14 cellular contexts compared by ENCODE assay signal in the genomic region with DNA sequence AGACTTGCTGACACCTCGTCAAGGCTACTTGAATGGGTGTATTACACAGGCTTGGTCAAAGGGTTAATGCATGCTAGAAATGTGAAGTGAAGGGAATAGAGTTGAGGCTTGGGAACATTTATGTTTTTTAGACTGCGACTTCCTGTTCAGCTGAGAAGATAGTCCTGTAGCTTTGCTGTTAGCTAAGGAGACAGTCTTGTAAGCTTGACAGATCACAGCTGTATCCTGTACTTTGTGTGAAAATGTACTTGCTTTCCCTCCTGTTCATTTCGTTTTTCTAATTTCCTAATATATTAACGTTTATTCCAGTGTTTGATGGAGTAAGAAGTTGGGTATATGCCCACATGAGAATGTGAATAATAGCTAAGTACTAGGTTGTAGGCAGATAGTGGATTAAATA. TPM values are rescaled to one million over a fixed set of nuclear protein-coding genes. Genes with fewer than 3 reads are reported as not detected.
DNase-seq lines count a peak whose midpoint lies in the region; ATAC-seq and TF ChIP-seq lines count a peak whose summit lies in the region.
"Had no signal": no experiment of that assay in that cellular context is flagged by ENCODE, and none has a peak within 500 bp of the region (broad histone marks: within the 10 kb centered on the region; RNA-seq: fewer than 3 reads in every experiment).

No MANE protein-coding gene starts in this region.

- H3K4me3 Mint-ChIP-seq in activated naive CD4-positive, alpha-beta T cell treated with anti-CD3 and anti-CD28 coated beads, Interleukin-2, amount 50 U/mL, for 24 hours, result peak overlapping the region; percentile 61
- H3K4me3 Mint-ChIP-seq: neural crest cell had no signal

- H3K36me3 ChIP-seq in upper lobe of right lung, result no peaks in the 10 kb centered on the region
- no peaks in the 10 kb centered on the region for H3K36me3 ChIP-seq in H7 (replicated peaks; ENCODE audit: control insufficient read depth, insufficient read depth, low read length)
- H3K36me3 ChIP-seq: esophagus muscularis mucosa had no signal

- peak; percentile 43 for ATAC-seq in upper lobe of right lung

- peak overlapping the region; percentile 11 for H3K27ac ChIP-seq in upper lobe of right lung

- H3K9me3 ChIP-seq in upper lobe of right lung, result no peaks in the 10 kb centered on the region
- H3K9me3 ChIP-seq: esophagus muscularis mucosa had no signal

- no peaks in the 10 kb centered on the region for H3K9me3 Mint-ChIP-seq in activated naive CD4-positive, alpha-beta T cell treated with anti-CD3 and anti-CD28 coated beads, Interleukin-2, amount 50 U/mL, for 24 hours
- H3K9me3 Mint-ChIP-seq: neural crest cell had no signal

- no peaks in the 10 kb centered on the region for H3K27me3 ChIP-seq in upper lobe of right lung
- H3K27me3 ChIP-seq in H7 (ENCODE audit: control insufficient read depth, insufficient read depth, low read length), result no peaks in the 10 kb centered on the region
- H3K27me3 ChIP-seq: esophagus muscularis mucosa had no signal

- peaks cover 4% of the 10 kb centered on the region for H3K36me3 Mint-ChIP-seq in activated naive CD4-positive, alpha-beta T cell treated with anti-CD3 and anti-CD28 coated beads, Interleukin-2, amount 50 U/mL, for 24 hours

- DNase-seq in activated naive CD4-positive, alpha-beta T cell (lab: John Stamatoyannopoulos, UW), result no peak
- peak; percentile 49 to 56 for DNase-seq in Kasumi-1 (lab: John Stamatoyannopoulos, UW)
- DNase-seq in fibroblast of pulmonary artery (ENCODE audit: low read depth), result peak; percentile 76
- no peak for DNase-seq in upper lobe of right lung
- DNase-seq in posterior cingulate gyrus, result no peak
- DNase-seq in H7, result no peak
- no peak for DNase-seq in nucleus accumbens (lab: John Stamatoyannopoulos, UW)
- DNase-seq: NCI-H1436 treated with DMSO at 0.1 percent for 48 hours; NCI-H774; stimulated activated CD4-positive, alpha-beta T cell treated with anti-CD3 and anti-CD28 coated beads, Interleukin-15, amount 100 ng/mL, for 24 hours; SW 1271 had no signal

- peaks cover 35% of the 10 kb centered on the region for H3K4me1 ChIP-seq in upper lobe of right lung

- intact Hi-C loops in upper lobe of right lung (cut with DNase I), result no loop called here
- intact Hi-C loops in posterior cingulate gyrus (cut with DNase I), result loop anchor here (10.0 kb wide), 1 partner anchor 45 kb away; no protein-coding TSS in a partner anchor

- no peaks in the 10 kb centered on the region for H3K27me3 Mint-ChIP-seq in activated naive CD4-positive, alpha-beta T cell treated with anti-CD3 and anti-CD28 coated beads, Interleukin-2, amount 50 U/mL, for 24 hours

- TF ChIP-seq CTCF in fibroblast of pulmonary artery (IDR thresholded peaks at IDR 0.05; ENCODE audit: low read length, missing control alignments) (no peak), upper lobe of right lung (IDR thresholded peaks at IDR 0.05) (no peak)

- H3K4me1 Mint-ChIP-seq in activated naive CD4-positive, alpha-beta T cell treated with anti-CD3 and anti-CD28 coated beads, Interleukin-2, amount 50 U/mL, for 24 hours, result peaks cover 88% of the 10 kb centered on the region

- no peak overlapping the region for H3K4me3 ChIP-seq in fibroblast of pulmonary artery (replicated peaks; ENCODE audit: low read depth, low read length)
- no peak overlapping the region for H3K4me3 ChIP-seq in upper lobe of right lung
- H3K4me3 ChIP-seq in H7 (ENCODE audit: insufficient read depth, low read depth, low read length), result no peak overlapping the region
- H3K4me3 ChIP-seq: esophagus muscularis mucosa had no signal

- H3K27ac Mint-ChIP-seq in activated naive CD4-positive, alpha-beta T cell treated with anti-CD3 and anti-CD28 coated beads, Interleukin-2, amount 50 U/mL, for 24 hours, result peak overlapping the region; percentile 93

RNA-seq across cellular contexts. Expression of a gene that starts 52.2 kb away (rescaled TPM):
- 57.4 TPM for total RNA-seq in upper lobe of right lung
- total RNA-seq in H7 (2014; rRNA removed; shearing (Covaris generic)), result 82.4 and 104 TPM in 2 replicates

Comparison
In these comparisons a context has a peak if more than half of its experiments do, and no peak if none do; other contexts are left out.
1. DNase-seq: peak in Kasumi-1 (2 of 2) and fibroblast of pulmonary artery (single experiment); none in activated naive CD4-positive, alpha-beta T cell (0 of 4), upper lobe of right lung (single experiment), posterior cingulate gyrus (0 of 10), H7 (single experiment) and nucleus accumbens (0 of 56).